Comparison of ENCODE assay signal across 14 cellular contexts in the genomic region with DNA sequence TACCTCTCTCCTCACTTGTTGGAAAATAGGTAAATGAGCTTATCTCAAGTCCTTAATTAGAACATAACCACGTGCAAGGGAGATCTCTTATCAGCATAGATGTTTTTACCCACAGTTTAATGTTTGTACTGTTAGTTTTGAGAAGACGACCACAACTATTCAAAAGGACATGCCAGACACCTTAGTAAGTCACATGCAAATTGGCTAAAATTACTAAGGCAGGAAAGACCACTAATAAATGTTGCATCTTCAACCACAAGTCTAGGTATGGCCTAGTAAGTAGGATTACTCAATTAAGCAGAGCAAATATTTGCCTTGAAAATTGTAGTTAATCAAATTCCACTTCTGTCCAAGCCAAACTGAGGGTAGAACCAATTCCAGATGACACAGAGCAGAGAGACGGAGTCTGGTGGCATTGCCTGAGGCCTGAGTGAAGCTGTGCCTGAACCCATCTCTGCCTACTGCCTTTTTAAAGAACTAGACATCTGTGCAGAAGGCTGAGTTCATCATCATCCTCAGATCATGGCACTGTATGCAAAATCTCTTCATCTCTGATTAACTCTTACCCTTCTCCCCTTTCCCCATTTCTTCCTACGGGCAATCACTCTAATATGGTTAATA. TPM values are rescaled to one million over a fixed set of nuclear protein-coding genes. Genes with fewer than 3 reads are reported as not detected.
DNase-seq lines count a peak whose midpoint lies in the region; ATAC-seq and TF ChIP-seq lines count a peak whose summit lies in the region.
"Had no signal": no experiment of that assay in that cellular context is flagged by ENCODE, and none has a peak within 500 bp of the region (broad histone marks: within the 10 kb centered on the region; RNA-seq: fewer than 3 reads in every experiment).

No MANE protein-coding gene starts in this region.

- DNase-seq in Daoy (ENCODE audit: low read depth), result peak; percentile 58
- peak; percentile 44 for DNase-seq in HS-5 (ENCODE audit: low read depth)
- DNase-seq in astrocyte of the spinal cord (ENCODE audit: low read depth, low spot score), result peak; percentile 53
- peak; percentile 83 for DNase-seq in kidney tubule cell (ENCODE audit: low spot score)
- no peak for DNase-seq in HPDE6-E6E7 (ENCODE audit: extremely low spot score)
- no peak for DNase-seq in activated naive CD4-positive, alpha-beta T cell treated with anti-CD3 and anti-CD28 coated beads, Interleukin-2, amount 10 ng/mL, durations not matched to agents 7 days and 5 days
- no peak for DNase-seq in OCI-M2 (lab: John Stamatoyannopoulos, UW; ENCODE audit: unreplicated experiment)
- DNase-seq: anterior cingulate cortex; Calu3; erythroblast; NCI-H187; stimulated activated CD8-positive, alpha-beta memory T cell treated with anti-CD3 and anti-CD28 coated beads, Interleukin-4, amount 100 ng/mL, for 48 hours had no signal

- ATAC-seq in HG02852 (IDR thresholded peaks at IDR 0.05; ENCODE audit: unreplicated experiment), result no peak

- H3K4me1 Mint-ChIP-seq in activated naive CD4-positive, alpha-beta T cell treated with anti-CD3 and anti-CD28 coated beads, Interleukin-2, amount 10 ng/mL, durations not matched to agents 7 days and 5 days, result no peaks in the 10 kb centered on the region

- peaks cover 7% of the 10 kb centered on the region for H3K27me3 Mint-ChIP-seq in activated naive CD4-positive, alpha-beta T cell treated with anti-CD3 and anti-CD28 coated beads, Interleukin-2, amount 10 ng/mL, durations not matched to agents 7 days and 5 days

- H3K27ac Mint-ChIP-seq in activated naive CD4-positive, alpha-beta T cell treated with anti-CD3 and anti-CD28 coated beads, Interleukin-2, amount 10 ng/mL, durations not matched to agents 7 days and 5 days, result no peak overlapping the region
- H3K27ac Mint-ChIP-seq: T-helper 1 cell treated with Interleukin-12 subunit alpha and Interleukin-12 subunit beta and Interleukin-4 antibody, amounts not matched to agents 30 μg/mL and 1 μg/mL, for 36 hours had no signal

- no peak for TF ChIP-seq CTCF in astrocyte of the spinal cord (IDR thresholded peaks at IDR 0.05; ENCODE audit: low read depth, low read length)

- no peak overlapping the region for H3K4me3 Mint-ChIP-seq in activated naive CD4-positive, alpha-beta T cell treated with anti-CD3 and anti-CD28 coated beads, Interleukin-2, amount 10 ng/mL, durations not matched to agents 7 days and 5 days
- H3K4me3 Mint-ChIP-seq: T-helper 1 cell treated with Interleukin-12 subunit alpha and Interleukin-12 subunit beta and Interleukin-4 antibody, amounts not matched to agents 30 μg/mL and 1 μg/mL, for 36 hours had no signal

- no peak overlapping the region for H3K4me3 ChIP-seq in astrocyte of the spinal cord (ENCODE audit: low read depth, low read length)

- peaks cover 2% of the 10 kb centered on the region for H3K9me3 Mint-ChIP-seq in activated naive CD4-positive, alpha-beta T cell treated with anti-CD3 and anti-CD28 coated beads, Interleukin-2, amount 10 ng/mL, durations not matched to agents 7 days and 5 days
- H3K9me3 Mint-ChIP-seq: T-helper 1 cell treated with Interleukin-12 subunit alpha and Interleukin-12 subunit beta and Interleukin-4 antibody, amounts not matched to agents 30 μg/mL and 1 μg/mL, for 36 hours had no signal

- CTCF ChIA-PET in activated naive CD4-positive, alpha-beta T cell treated with anti-CD3 and anti-CD28 coated beads, Interleukin-2, amount 10 ng/mL, durations not matched to agents 7 days and 5 days (lab: Charles Lee), result interaction anchor here (1.8 kb wide), 1 partner anchor 9 kb away, joined by 7 read pairs; no protein-coding TSS in a partner anchor

- H3K36me3 Mint-ChIP-seq in activated naive CD4-positive, alpha-beta T cell treated with anti-CD3 and anti-CD28 coated beads, Interleukin-2, amount 10 ng/mL, durations not matched to agents 7 days and 5 days, result no peaks in the 10 kb centered on the region

- in situ Hi-C loops in astrocyte of the spinal cord (cut with HindIII; ENCODE audit: low sequenced_read_pairs), result no loop called here

RNA-seq across cellular contexts. Expression of gene CHST11, which starts 29.7 kb away (rescaled TPM):
- 28.8 and 37.8 TPM in 2 replicates for total RNA-seq in Daoy (2014; rRNA removed; shearing (Covaris generic))

Comparison
In these comparisons a context has a peak if more than half of its experiments do, and no peak if none do; other contexts are left out.
1. DNase-seq: peak in Daoy (single experiment), HS-5 (single experiment), astrocyte of the spinal cord (single experiment) and kidney tubule cell (single experiment); none in HPDE6-E6E7 (single experiment), activated naive CD4-positive, alpha-beta T cell treated with anti-CD3 and anti-CD28 coated beads, Interleukin-2, amount 10 ng/mL, durations not matched to agents 7 days and 5 days (single experiment) and OCI-M2 (single experiment).